20 cellular contexts compared by ENCODE assay signal in the genomic region with DNA sequence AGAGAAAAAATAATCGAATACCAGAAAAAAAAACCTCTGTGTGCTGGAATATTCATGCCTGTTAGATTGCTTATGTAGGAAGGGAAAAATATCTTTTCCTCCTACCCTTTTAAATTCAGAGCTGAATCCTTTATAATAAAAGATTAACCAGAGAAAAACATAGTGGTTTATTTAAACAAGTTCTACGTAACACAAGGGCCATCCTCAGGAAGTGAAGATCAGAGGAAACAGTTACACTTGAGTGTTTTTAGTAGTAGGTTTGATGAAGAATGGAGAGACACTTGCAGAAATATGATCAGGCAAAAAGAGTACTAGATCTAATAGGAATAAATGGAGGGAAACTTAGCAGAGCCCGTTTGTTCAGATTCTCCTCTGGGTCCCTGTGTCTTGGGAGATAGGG.
A peak's percentile ranks its signal among the peaks of the same experiment; 100 is the strongest.
DNase-seq lines count a peak whose midpoint lies in the region; ATAC-seq and TF ChIP-seq lines count a peak whose summit lies in the region.
"Had no signal": no experiment of that assay in that cellular context is flagged by ENCODE, and none has a peak within 500 bp of the region (broad histone marks: within the 10 kb centered on the region; RNA-seq: fewer than 3 reads in every experiment).

No MANE protein-coding gene starts in this region.

- H3K27me3 ChIP-seq in Loucy (ENCODE audit: insufficient read depth, low read length, poor library complexity, severe bottlenecking) = no peaks in the 10 kb centered on the region
- H3K27me3 ChIP-seq: neutrophil had no signal

- no peaks in the 10 kb centered on the region for H3F3A ChIP-seq in Loucy (ENCODE audit: low read depth)

- H3K9me3 ChIP-seq in Loucy (ENCODE audit: insufficient read depth, low read depth, low read length) = no peaks in the 10 kb centered on the region
- H3K9me3 ChIP-seq: HAP-1, neutrophil had no signal

- peaks cover 4% of the 10 kb centered on the region for H3K9me3 Mint-ChIP-seq in stimulated activated naive CD8-positive, alpha-beta T cell treated with anti-CD3 and anti-CD28 coated beads, Interleukin-15, Interleukin-2, amounts not matched to agents 100 ng/mL and 50 ng/mL, for 24 hours
- no peaks in the 10 kb centered on the region for H3K9me3 Mint-ChIP-seq in endothelial cell (ENCODE audit: unreplicated experiment)
- peaks cover 6% of the 10 kb centered on the region for H3K9me3 Mint-ChIP-seq in stimulated activated memory B cell treated with anti-CD40 and anti-IgM and Interleukin-4, amounts not matched to agents 10 μg/mL and 1 μg/mL and 100 μg/mL, for 72 hours

- H3K27ac Mint-ChIP-seq in stimulated activated naive CD8-positive, alpha-beta T cell treated with anti-CD3 and anti-CD28 coated beads, Interleukin-15, Interleukin-2, amounts not matched to agents 100 ng/mL and 50 ng/mL, for 24 hours = peak overlapping the region; percentile 12
- H3K27ac Mint-ChIP-seq in endothelial cell (ENCODE audit: unreplicated experiment) = peak overlapping the region; percentile 48
- H3K27ac Mint-ChIP-seq in stimulated activated memory B cell treated with anti-CD40 and anti-IgM and Interleukin-4, amounts not matched to agents 10 μg/mL and 1 μg/mL and 100 μg/mL, for 72 hours = no peak overlapping the region
- H3K27ac Mint-ChIP-seq: effector memory CD8-positive, alpha-beta T cell; type B pancreatic cell had no signal

- ATAC-seq in stimulated activated naive CD8-positive, alpha-beta T cell treated with anti-CD3 and anti-CD28 coated beads, Interleukin-15, Interleukin-2, amounts not matched to agents 100 U/mL and 50 U/mL, for 24 hours = no peak
- ATAC-seq in stimulated activated memory B cell treated with anti-CD40 and anti-IgM and Interleukin-4, amounts not matched to agents 10 μg/mL and 1 μg/mL and 100 μg/mL, for 72 hours = no peak
- ATAC-seq in GM21423 (IDR thresholded peaks at IDR 0.05; ENCODE audit: unreplicated experiment) = no peak
- ATAC-seq: effector memory CD8-positive, alpha-beta T cell had no signal

- H3K79me2 ChIP-seq in Loucy (ENCODE audit: insufficient read depth, low read length) = no peaks in the 10 kb centered on the region

- peaks cover 11% of the 10 kb centered on the region for H3K4me1 Mint-ChIP-seq in stimulated activated naive CD8-positive, alpha-beta T cell treated with anti-CD3 and anti-CD28 coated beads, Interleukin-15, Interleukin-2, amounts not matched to agents 100 ng/mL and 50 ng/mL, for 24 hours (ENCODE audit: low read depth)
- peaks cover 5% of the 10 kb centered on the region for H3K4me1 Mint-ChIP-seq in endothelial cell (ENCODE audit: unreplicated experiment)
- no peaks in the 10 kb centered on the region for H3K4me1 Mint-ChIP-seq in stimulated activated memory B cell treated with anti-CD40 and anti-IgM and Interleukin-4, amounts not matched to agents 10 μg/mL and 1 μg/mL and 100 μg/mL, for 72 hours

- peak overlapping the region; percentile 50 for H3K4me2 ChIP-seq in Loucy (ENCODE audit: low read depth, low read length, poor library complexity, severe bottlenecking)

- no peaks in the 10 kb centered on the region for H3K27me3 Mint-ChIP-seq in stimulated activated naive CD8-positive, alpha-beta T cell treated with anti-CD3 and anti-CD28 coated beads, Interleukin-15, Interleukin-2, amounts not matched to agents 100 ng/mL and 50 ng/mL, for 24 hours
- H3K27me3 Mint-ChIP-seq in endothelial cell (ENCODE audit: unreplicated experiment) = no peaks in the 10 kb centered on the region
- H3K27me3 Mint-ChIP-seq in stimulated activated memory B cell treated with anti-CD40 and anti-IgM and Interleukin-4, amounts not matched to agents 10 μg/mL and 1 μg/mL and 100 μg/mL, for 72 hours = no peaks in the 10 kb centered on the region
- H3K27me3 Mint-ChIP-seq: effector memory CD8-positive, alpha-beta T cell had no signal

- no peak overlapping the region for H3K9ac ChIP-seq in Loucy (ENCODE audit: low read depth, low read length, poor library complexity, severe bottlenecking)

- no peaks in the 10 kb centered on the region for H3K9me2 ChIP-seq in Loucy (replicated peaks; ENCODE audit: low read depth, low read length)

- H3K4me3 Mint-ChIP-seq in stimulated activated naive CD8-positive, alpha-beta T cell treated with anti-CD3 and anti-CD28 coated beads, Interleukin-15, Interleukin-2, amounts not matched to agents 100 ng/mL and 50 ng/mL, for 24 hours = no peak overlapping the region
- no peak overlapping the region for H3K4me3 Mint-ChIP-seq in endothelial cell (ENCODE audit: unreplicated experiment)
- no peak overlapping the region for H3K4me3 Mint-ChIP-seq in stimulated activated memory B cell treated with anti-CD40 and anti-IgM and Interleukin-4, amounts not matched to agents 10 μg/mL and 1 μg/mL and 100 μg/mL, for 72 hours
- H3K4me3 Mint-ChIP-seq: effector memory CD8-positive, alpha-beta T cell; type B pancreatic cell had no signal

- no peaks in the 10 kb centered on the region for H3K36me3 ChIP-seq in Loucy (ENCODE audit: insufficient read depth, low read length)
- H3K36me3 ChIP-seq: HAP-1, neutrophil had no signal

- no peak overlapping the region for H3K27ac ChIP-seq in coronary artery
- H3K27ac ChIP-seq: neutrophil, SK-N-MC had no signal

- DNase-seq in stimulated activated naive CD8-positive, alpha-beta T cell treated with anti-CD3 and anti-CD28 coated beads, Interleukin-15, Interleukin-2, amounts not matched to agents 100 U/mL and 50 U/mL, for 24 hours = no peak
- DNase-seq in endothelial cell (ENCODE audit: low spot score) (no peak), coronary artery (ENCODE audit: low spot score) (no peak), GM10266 (ENCODE audit: extremely low spot score) (no peak)
- DNase-seq: activated CD4-positive, CD25-positive, alpha-beta regulatory T cell; activated gamma-delta T cell treated with Interleukin-2 at 50 U/mL for 16 hours; effector memory CD8-positive, alpha-beta T cell; midbrain; NCI-H1105 treated with DMSO at 0.1 percent for 48 hours; NCI-H510A; small intestine; stimulated activated CD4-positive, alpha-beta T cell treated with anti-CD3 and anti-CD28 coated beads, Interleukin-2, amount 100 ng/mL, for 48 hours had no signal

- H4K20me1 ChIP-seq in Loucy (ENCODE audit: insufficient read depth, low read length, poor library complexity, severe bottlenecking) = no peaks in the 10 kb centered on the region

- no peak for TF ChIP-seq CTCF in Loucy (conservative IDR thresholded peaks at IDR 0.05; ENCODE audit: low read length)
- no peak for TF ChIP-seq CTCF in endothelial cell (IDR thresholded peaks at IDR 0.05; ENCODE audit: unreplicated experiment)
- no peak for TF ChIP-seq CTCF in coronary artery (IDR thresholded peaks at IDR 0.05)
- no peak for TF ChIP-seq CTCF in GM10266 (IDR thresholded peaks at IDR 0.05; ENCODE audit: control insufficient read depth, insufficient read depth, low read depth, missing control alignments)

- H3K4me3 ChIP-seq in Loucy (ENCODE audit: low read length, poor library complexity, severe bottlenecking) = no peak overlapping the region
- H3K4me3 ChIP-seq in coronary artery = no peak overlapping the region
- H3K4me3 ChIP-seq: HAP-1, SK-N-MC had no signal

- peaks cover 49% of the 10 kb centered on the region for H3K36me3 Mint-ChIP-seq in stimulated activated naive CD8-positive, alpha-beta T cell treated with anti-CD3 and anti-CD28 coated beads, Interleukin-15, Interleukin-2, amounts not matched to agents 100 ng/mL and 50 ng/mL, for 24 hours (ENCODE audit: low read depth)
- H3K36me3 Mint-ChIP-seq in endothelial cell (ENCODE audit: low read depth, unreplicated experiment) = no peaks in the 10 kb centered on the region
- H3K36me3 Mint-ChIP-seq in stimulated activated memory B cell treated with anti-CD40 and anti-IgM and Interleukin-4, amounts not matched to agents 10 μg/mL and 1 μg/mL and 100 μg/mL, for 72 hours = peaks cover 61% of the 10 kb centered on the region
- H3K36me3 Mint-ChIP-seq: type B pancreatic cell had no signal

- H2AFZ ChIP-seq in Loucy (ENCODE audit: low read length) = peak overlapping the region; percentile 9; the same call in 1 of the 2 replicates

- peaks cover 17% of the 10 kb centered on the region for H3K4me1 ChIP-seq in Loucy (ENCODE audit: insufficient read depth, low read length, poor library complexity, severe bottlenecking)
- H3K4me1 ChIP-seq: HAP-1 had no signal
